8 cellular contexts compared by ENCODE assay signal in the genomic region with DNA sequence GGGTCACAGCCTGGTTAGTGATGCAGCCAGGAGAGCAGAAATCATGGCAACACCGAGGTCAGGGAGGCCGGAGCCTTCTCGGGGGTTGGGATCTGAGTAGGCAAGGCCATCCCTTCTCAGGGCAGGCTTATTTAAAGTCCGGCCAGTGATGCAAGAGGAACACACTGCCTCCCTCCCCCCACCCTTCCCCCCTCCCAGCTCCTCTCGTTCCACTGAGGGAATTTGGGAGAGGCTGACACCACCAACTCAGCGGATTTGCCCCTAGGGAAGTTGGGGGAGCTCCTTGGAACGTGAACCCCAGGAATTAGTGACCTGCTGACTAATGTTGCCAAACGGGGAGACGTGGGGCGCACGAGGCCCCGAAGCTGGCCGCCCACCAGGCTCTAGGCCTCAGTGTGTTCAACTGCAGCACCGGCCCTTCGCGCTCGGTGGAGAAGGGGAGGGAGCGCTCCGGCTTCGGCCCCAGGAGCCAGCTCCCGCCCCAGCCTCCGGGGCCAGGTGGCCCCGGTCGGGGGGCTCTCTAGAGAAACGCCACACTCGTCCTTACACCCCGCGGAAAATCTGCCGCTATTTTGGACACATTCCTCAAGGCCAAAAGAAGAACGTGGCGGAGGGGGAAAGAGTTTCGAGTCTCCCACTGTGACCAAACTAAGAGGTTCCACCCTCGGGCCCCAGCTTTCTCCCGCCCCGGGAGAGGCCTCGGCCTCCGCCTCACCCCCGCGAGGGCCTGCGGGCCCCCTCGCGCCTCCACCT. TPM values are rescaled to one million over a fixed set of nuclear protein-coding genes. Genes with fewer than 3 reads are reported as not detected.
DNase-seq lines count a peak whose midpoint lies in the region; ATAC-seq and TF ChIP-seq lines count a peak whose summit lies in the region.

No MANE protein-coding gene starts in this region.

- H3K9ac ChIP-seq in BLaER1 treated with 17β-estradiol and CSF1 and Interleukin-3, amounts not matched to agents 10 nM and 100 nM, result peak overlapping the region; percentile 91 to 98 (median 94)
- H3K9ac ChIP-seq in HUES64 (ENCODE audit: low read depth, low read length) (peak overlapping the region; percentile 98), muscle layer of colon (ENCODE audit: low read length) (peak overlapping the region; percentile 93)

- DNase-seq in activated CD4-positive, alpha-beta memory T cell treated with anti-CD3 and anti-CD28 coated beads, Interleukin-2, amount 10 ng/mL, durations not matched to agents 7 days and 5 days, result peak; percentile 30
- DNase-seq in esophagus muscularis mucosa (ENCODE audit: extremely low spot score), result no peak
- peak; percentile 84 for DNase-seq in ureter (ENCODE audit: low spot score)
- no peak for DNase-seq in NCI-H2029 (lab: John Stamatoyannopoulos, UW)

- no peaks in the 10 kb centered on the region for H3K9me3 Mint-ChIP-seq in activated CD4-positive, alpha-beta memory T cell treated with anti-CD3 and anti-CD28 coated beads, Interleukin-2, amount 10 ng/mL, durations not matched to agents 7 days and 5 days

- no peak for TF ChIP-seq POLR2A in esophagus muscularis mucosa (IDR thresholded peaks at IDR 0.05; ENCODE audit: low read depth)

- H3K27ac Mint-ChIP-seq in activated CD4-positive, alpha-beta memory T cell treated with anti-CD3 and anti-CD28 coated beads, Interleukin-2, amount 10 ng/mL, durations not matched to agents 7 days and 5 days, result peak overlapping the region; percentile 64

- peak overlapping the region; percentile 80 to 100 (median 94) for H3K4me3 ChIP-seq in BLaER1 treated with 17β-estradiol and CSF1 and Interleukin-3, amounts not matched to agents 10 nM and 100 nM
- peak overlapping the region; percentile 96 for H3K4me3 ChIP-seq in HUES64 (ENCODE audit: low read length)
- H3K4me3 ChIP-seq in esophagus muscularis mucosa, result peak overlapping the region; percentile 84 to 100 (median 98)
- peak overlapping the region; percentile 70 to 93 for H3K4me3 ChIP-seq in muscle layer of colon (ENCODE audit: low read depth in 1 of 2, low read length in 2 of 2)

- H3K9me3 ChIP-seq in BLaER1 treated with 17β-estradiol and CSF1 and Interleukin-3, amounts not matched to agents 10 nM and 100 nM (replicated peaks in 1 of 11), result no peaks in the 10 kb centered on the region
- H3K9me3 ChIP-seq in HUES64 (ENCODE audit: insufficient read depth, low read depth, low read length) (no peaks in the 10 kb centered on the region), esophagus muscularis mucosa (no peaks in the 10 kb centered on the region), muscle layer of colon (ENCODE audit: low read length) (no peaks in the 10 kb centered on the region)

- peaks cover 61 to 66% (median 64%) of the 10 kb centered on the region in 10 experiments for H3K4me1 ChIP-seq in BLaER1 treated with 17β-estradiol and CSF1 and Interleukin-3, amounts not matched to agents 10 nM and 100 nM
- H3K4me1 ChIP-seq in HUES64 (ENCODE audit: insufficient read depth, low read length), result peaks cover 46% of the 10 kb centered on the region
- peaks cover 49 to 59% (median 56%) of the 10 kb centered on the region in 4 donors for H3K4me1 ChIP-seq in esophagus muscularis mucosa
- H3K4me1 ChIP-seq in muscle layer of colon (ENCODE audit: insufficient read depth, low read length), result peaks cover 41% of the 10 kb centered on the region

- peaks cover 10% of the 10 kb centered on the region for H3K27me3 Mint-ChIP-seq in activated CD4-positive, alpha-beta memory T cell treated with anti-CD3 and anti-CD28 coated beads, Interleukin-2, amount 10 ng/mL, durations not matched to agents 7 days and 5 days

- H3K4me3 Mint-ChIP-seq in activated CD4-positive, alpha-beta memory T cell treated with anti-CD3 and anti-CD28 coated beads, Interleukin-2, amount 10 ng/mL, durations not matched to agents 7 days and 5 days, result peak overlapping the region; percentile 80

- H4K20me1 ChIP-seq in BLaER1 treated with 17β-estradiol and CSF1 and Interleukin-3, amounts not matched to agents 10 nM and 100 nM, result peaks cover 57 to 62% (median 60%) of the 10 kb centered on the region in 11 experiments

- peak; percentile 27 for ATAC-seq in GM19324 (IDR thresholded peaks at IDR 0.05; ENCODE audit: low FRiP score, unreplicated experiment)

- CTCF ChIA-PET in activated CD4-positive, alpha-beta memory T cell treated with anti-CD3 and anti-CD28 coated beads, Interleukin-2, amount 10 ng/mL, durations not matched to agents 7 days and 5 days (lab: Charles Lee), result interaction anchor here (0.7 to 3.9 kb wide), 7 partner anchors 8 to 59 kb away, joined by 3 to 23 read pairs (median 8); no protein-coding TSS in a partner anchor

- TF ChIP-seq CTCF in esophagus muscularis mucosa (IDR thresholded peaks at IDR 0.05), result no peak

- H3K27ac ChIP-seq in BLaER1 treated with 17β-estradiol and CSF1 and Interleukin-3, amounts not matched to agents 10 nM and 100 nM, result peak overlapping the region; percentile 90 to 99 (median 94)
- H3K27ac ChIP-seq in HUES64 (ENCODE audit: low read depth, low read length) (peak overlapping the region; percentile 100), esophagus muscularis mucosa (replicated peaks in 1 of 4) (peak overlapping the region; percentile 99 to 100 (median 100)), muscle layer of colon (ENCODE audit: low read depth, low read length) (peak overlapping the region; percentile 100)

- H3K4me1 Mint-ChIP-seq in activated CD4-positive, alpha-beta memory T cell treated with anti-CD3 and anti-CD28 coated beads, Interleukin-2, amount 10 ng/mL, durations not matched to agents 7 days and 5 days, result peaks cover 51% of the 10 kb centered on the region

- intact Hi-C loops in esophagus muscularis mucosa (cut with DNase I), result no loop called here

- peak overlapping the region; percentile 91 to 99 (median 95) for H3K4me2 ChIP-seq in BLaER1 treated with 17β-estradiol and CSF1 and Interleukin-3, amounts not matched to agents 10 nM and 100 nM

- TF ChIP-seq EP300 in esophagus muscularis mucosa (IDR thresholded peaks at IDR 0.05), result no peak

- H3K36me3 Mint-ChIP-seq in activated CD4-positive, alpha-beta memory T cell treated with anti-CD3 and anti-CD28 coated beads, Interleukin-2, amount 10 ng/mL, durations not matched to agents 7 days and 5 days (ENCODE audit: low read depth), result peaks cover 14% of the 10 kb centered on the region

- 1% methylated on average over 41 of the region's 42 CpGs for WGBS in HUES64
- whole genome bisulfite sequencing in esophagus muscularis mucosa, result 0% methylated on average over 20 of the region's 42 CpGs

- POLR2A ChIA-PET in activated CD4-positive, alpha-beta memory T cell treated with anti-CD3 and anti-CD28 coated beads, Interleukin-2, amount 10 ng/mL, durations not matched to agents 7 days and 5 days (lab: Charles Lee), result interaction anchor here (0.9 to 6.7 kb wide), 7 partner anchors 10 to 96 kb away, joined by 3 to 74 read pairs (median 3); partner anchors contain the start of genes ATP23, EEF1AKMT3 and METTL1

- H3K36me3 ChIP-seq in BLaER1 treated with 17β-estradiol and CSF1 and Interleukin-3, amounts not matched to agents 10 nM and 100 nM, result peaks cover 0 to 13% (median 0%) of the 10 kb centered on the region in 11 experiments; a peak in 5 of 22 replicates
- H3K36me3 ChIP-seq in HUES64 (ENCODE audit: insufficient read depth, low read length), result no peaks in the 10 kb centered on the region
- no peaks in the 10 kb centered on the region for H3K36me3 ChIP-seq in esophagus muscularis mucosa
- no peaks in the 10 kb centered on the region for H3K36me3 ChIP-seq in muscle layer of colon (ENCODE audit: insufficient read depth, low read length)

- H3K27me3 ChIP-seq in BLaER1 treated with 17β-estradiol and CSF1 and Interleukin-3, amounts not matched to agents 10 nM and 100 nM, result peaks cover 2 to 9% (median 4%) of the 10 kb centered on the region in 11 experiments; a peak in 18 of 22 replicates
- H3K27me3 ChIP-seq in HUES64 (ENCODE audit: insufficient read depth, low read length) (no peaks in the 10 kb centered on the region), esophagus muscularis mucosa (no peaks in the 10 kb centered on the region), muscle layer of colon (ENCODE audit: control insufficient read depth in 1 of 2, insufficient read depth in 2 of 2, low read length in 2 of 2) (no peaks in the 10 kb centered on the region)

RNA-seq across cellular contexts. Expression of gene CTDSP2, which starts 1.6 kb away (rescaled TPM):
- 54.8 TPM for polyA plus RNA-seq in HUES64 (2013, experiment 1 of 2)
- 65.4 TPM for polyA plus RNA-seq in HUES64 (2013, experiment 2 of 2)
- total RNA-seq in activated CD4-positive, alpha-beta memory T cell treated with anti-CD3 and anti-CD28 coated beads, Interleukin-2, amount 10 ng/mL, durations not matched to agents 7 days and 5 days, result 100 to 1,000 TPM; 137 to 141 TPM
- 100 to 1,000 TPM; 127 to 249 (median 196) TPM for total RNA-seq in esophagus muscularis mucosa
- 130 TPM for total RNA-seq in ureter

RNA-seq across cellular contexts. Expression of gene AVIL, which starts 26.4 kb away (rescaled TPM):
- 0.25 TPM for polyA plus RNA-seq in HUES64 (2013, experiment 1 of 2)
- not detected for polyA plus RNA-seq in HUES64 (2013, experiment 2 of 2)
- 1 to 10 TPM; 1.5 to 2.4 TPM for total RNA-seq in activated CD4-positive, alpha-beta memory T cell treated with anti-CD3 and anti-CD28 coated beads, Interleukin-2, amount 10 ng/mL, durations not matched to agents 7 days and 5 days
- 1 to 10 TPM; 2.2 to 5.8 (median 2.8) TPM for total RNA-seq in esophagus muscularis mucosa
- 5.2 TPM for total RNA-seq in ureter

Comparison
In these comparisons a context has a peak if more than half of its experiments do, and no peak if none do; other contexts are left out.
1. DNase-seq: peak in activated CD4-positive, alpha-beta memory T cell treated with anti-CD3 and anti-CD28 coated beads, Interleukin-2, amount 10 ng/mL, durations not matched to agents 7 days and 5 days (single experiment) and ureter (single experiment); none in esophagus muscularis mucosa (single experiment) and NCI-H2029 (single experiment).
2. Peak in every context shown above with its lines, with median percentiles within 50 percentile points of each other: H3K27ac ChIP-seq, H3K4me3 ChIP-seq and H3K9ac ChIP-seq.